8 cellular contexts compared by ENCODE assay signal in the genomic region with DNA sequence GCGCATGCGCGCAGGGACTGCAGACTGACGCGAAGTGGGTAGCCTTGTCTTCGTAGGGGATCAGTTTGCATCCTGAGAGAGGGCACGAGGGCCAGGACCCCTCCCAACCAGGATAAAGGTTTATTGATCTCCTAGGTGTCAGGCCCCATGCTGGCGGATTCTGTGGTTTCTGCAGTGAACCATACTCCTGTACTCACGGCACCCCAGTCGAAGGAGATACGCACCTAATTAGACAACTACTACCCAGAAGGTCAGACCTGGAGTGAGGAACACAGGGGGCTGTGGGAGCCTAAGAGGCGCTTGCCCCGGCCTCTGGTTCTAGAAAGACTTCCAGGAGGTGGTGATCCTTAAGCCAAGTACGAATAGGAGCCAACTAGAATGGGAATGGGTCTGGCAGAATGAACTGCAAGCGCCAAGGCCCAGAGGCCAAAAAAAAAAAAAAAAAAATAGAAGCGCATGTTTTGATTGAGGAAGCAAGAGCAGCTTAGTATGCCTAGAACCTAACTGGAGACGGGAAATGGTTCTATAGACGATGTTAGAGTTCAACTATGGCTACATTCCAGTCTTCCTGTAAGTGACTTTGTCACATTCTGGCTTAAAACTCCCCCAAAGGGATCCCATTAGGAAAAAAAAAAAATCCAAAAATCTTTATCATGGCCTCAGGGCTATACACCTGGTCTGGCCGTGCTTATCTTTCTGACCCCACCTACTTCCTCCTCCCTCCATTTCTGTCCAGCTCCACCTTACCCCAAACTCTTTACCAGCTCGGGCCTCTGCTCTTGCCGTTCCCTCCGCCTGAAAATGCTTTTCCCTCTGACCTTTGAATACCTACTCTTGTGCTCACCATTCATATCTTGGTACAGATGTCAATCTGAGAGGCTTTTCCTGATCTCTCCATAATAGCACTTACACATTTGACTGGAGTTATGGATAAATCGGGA. TPM values are rescaled to one million over a fixed set of nuclear protein-coding genes. Genes with fewer than 3 reads are reported as not detected.
DNase-seq lines count a peak whose midpoint lies in the region; ATAC-seq and TF ChIP-seq lines count a peak whose summit lies in the region.

No MANE protein-coding gene starts in this region.

- peak overlapping the region; percentile 94 for H3K4me3 Mint-ChIP-seq in glutamatergic neuron (ENCODE audit: unreplicated experiment)

- H2BK120ac ChIP-seq in IMR-90 (ENCODE audit: low read depth, low read length): no peak overlapping the region

- no peaks in the 10 kb centered on the region for H4K20me1 ChIP-seq in IMR-90 (ENCODE audit: insufficient read depth, low read length)

- peak overlapping the region; percentile 81 for H4K5ac ChIP-seq in IMR-90 (ENCODE audit: low read depth, low read length)

- peak overlapping the region; percentile 99 for H4K8ac ChIP-seq in IMR-90 (ENCODE audit: low read depth in 2 of 2, low read length in 2 of 2)

- H3K4me2 ChIP-seq in IMR-90 (ENCODE audit: low read depth, low read length): peak overlapping the region; percentile 97

- H2BK15ac ChIP-seq in IMR-90 (ENCODE audit: low read depth, low read length): no peak overlapping the region

- peak overlapping the region; percentile 61 for H3K9ac ChIP-seq in IMR-90 (ENCODE audit: low read depth, low read length)

- H3K27me3 ChIP-seq in IMR-90 (ENCODE audit: control insufficient read depth, insufficient read depth, low read length) (no peaks in the 10 kb centered on the region), spleen (replicated peaks in 1 of 7) (no peaks in the 10 kb centered on the region)

- no peak overlapping the region; the same call in 1 of the 2 replicates for H3K23ac ChIP-seq in IMR-90 (ENCODE audit: low read depth, low read length)

- H3K56ac ChIP-seq in IMR-90 (ENCODE audit: extremely low read depth, insufficient read depth, low read length): peak overlapping the region; percentile 29; the same call in 1 of the 2 replicates

- H3K14ac ChIP-seq in IMR-90 (replicated peaks; ENCODE audit: low read depth, low read length): peak overlapping the region; percentile 81

- H2AK5ac ChIP-seq in IMR-90 (ENCODE audit: low read depth, low read length): peak overlapping the region; percentile 18; the same call in 1 of the 2 replicates

- TF ChIP-seq CTCF in IMR-90 (conservative IDR thresholded peaks at IDR 0.05; ENCODE audit: low read depth, low read length) (no peak), glutamatergic neuron (IDR thresholded peaks at IDR 0.05; ENCODE audit: partially characterized antibody, unreplicated experiment) (no peak), spleen (IDR thresholded peaks at IDR 0.05 in 8 of 11, conservative IDR thresholded peaks at IDR 0.05 in 3 of 11) (no peak)

- H3K79me1 ChIP-seq in IMR-90 (ENCODE audit: low read depth in 1 of 2, low read length in 2 of 2): peaks cover 32 to 48% of the 10 kb centered on the region in 2 experiments

- H3K36me3 Mint-ChIP-seq in glutamatergic neuron (ENCODE audit: unreplicated experiment): peaks cover 8% of the 10 kb centered on the region

- ATAC-seq in IMR-90 (ENCODE audit: low read depth) (no peak), HG03025 (IDR thresholded peaks at IDR 0.05; ENCODE audit: low FRiP score, unreplicated experiment) (no peak)

- H3K18ac ChIP-seq in IMR-90 (ENCODE audit: low read depth, low read length): no peak overlapping the region

- H3K36me3 ChIP-seq in IMR-90 (ENCODE audit: control insufficient read depth, insufficient read depth, low read length) (no peaks in the 10 kb centered on the region), spleen (no peaks in the 10 kb centered on the region)

- CTCF ChIA-PET in IMR-90 (lab: Yijun Ruan, JAX): no interaction called here

- no peak for DNase-seq in IMR-90
- peak; percentile 84 for DNase-seq in activated T-cell treated with anti-CD3 and anti-CD28 coated beads, Interleukin-2, amount 50 U/mL, for 1 hour
- peak; percentile 95 for DNase-seq in glutamatergic neuron
- DNase-seq in spleen: no peak
- DNase-seq in NCI-H774 (lab: John Stamatoyannopoulos, UW): no peak
- DNase-seq in pons (ENCODE audit: low spot score): no peak
- DNase-seq in HuH-7.5 (ENCODE audit: low spot score): no peak

- H3K9me3 ChIP-seq in IMR-90 (ENCODE audit: control insufficient read depth, insufficient read depth, low read length) (no peaks in the 10 kb centered on the region), spleen (no peaks in the 10 kb centered on the region)

- no peak for TF ChIP-seq RAD21 in IMR-90 (IDR thresholded peaks at IDR 0.05; ENCODE audit: low read length)

- POLR2A ChIA-PET in IMR-90 (lab: Charles Lee; ENCODE audit: unreplicated experiment): no interaction called here

- H3K9me1 ChIP-seq in IMR-90 (ENCODE audit: insufficient read depth, low read length): peaks cover 7% of the 10 kb centered on the region

- intact Hi-C loops in IMR-90 (cut with micrococcal nuclease): no loop called here
- intact Hi-C loops in spleen (cut with DNase I; ENCODE audit: low total_unique reads): no loop called here

- peak overlapping the region; percentile 77 for H2AK9ac ChIP-seq in IMR-90 (replicated peaks; ENCODE audit: low read depth, low read length, poor library complexity)

- H3K4me3 ChIP-seq in IMR-90 (ENCODE audit: insufficient read depth, low read depth, low read length): peak overlapping the region; percentile 66
- H3K4me3 ChIP-seq in spleen: peak overlapping the region; percentile 56 to 93 (median 78)

- peaks cover 7% of the 10 kb centered on the region for H3K4me1 Mint-ChIP-seq in glutamatergic neuron (ENCODE audit: low read depth, unreplicated experiment)

- H2AFZ ChIP-seq in IMR-90 (replicated peaks; ENCODE audit: low read length, poor library complexity): peak overlapping the region; percentile 99

- TF ChIP-seq POLR2A in IMR-90 (IDR thresholded peaks at IDR 0.05; ENCODE audit: low read depth, low read length) (no peak), spleen (IDR thresholded peaks at IDR 0.05) (no peak)

- WGBS in IMR-90 (ENCODE audit: extremely low coverage in 2 of 2, insufficient read length in 1 of 2), 2 experiments: 16% methylated on average over 7 of the region's 23 CpGs; no CpG with 5 or more reads in 1 of the 2 experiments
- 42 to 60% (median 48%) methylated on average over 20 to 23 of the region's 23 CpGs for WGBS in spleen, 5 donors

- H3K27me3 Mint-ChIP-seq in glutamatergic neuron (ENCODE audit: unreplicated experiment): peaks cover 13% of the 10 kb centered on the region

- peak overlapping the region; percentile 77 for H3K27ac ChIP-seq in IMR-90 (ENCODE audit: insufficient read depth, low read length)
- peak overlapping the region; percentile 80 to 96 (median 94) for H3K27ac ChIP-seq in spleen

- H2BK20ac ChIP-seq in IMR-90 (ENCODE audit: low read depth, low read length): no peak overlapping the region

- H3K9me3 Mint-ChIP-seq in glutamatergic neuron (ENCODE audit: unreplicated experiment): peaks cover 14% of the 10 kb centered on the region

- H3K4me1 ChIP-seq in IMR-90 (ENCODE audit: control insufficient read depth, insufficient read depth, low read length) (peaks cover 6% of the 10 kb centered on the region), spleen (peaks cover 4 to 60% (median 25%) of the 10 kb centered on the region in 6 donors)

- peak overlapping the region; percentile 10 for H2BK5ac ChIP-seq in IMR-90 (ENCODE audit: low read depth, low read length, poor library complexity, severe bottlenecking)

- in situ Hi-C loops in IMR-90 (cut with MboI; ENCODE audit: low sequenced_read_pairs): no loop called here

- dilution Hi-C loops in IMR-90 (cut with HindIII; ENCODE audit: low sequenced_read_pairs, unreplicated experiment): no loop called here

- H3K27ac Mint-ChIP-seq in glutamatergic neuron (ENCODE audit: unreplicated experiment): peak overlapping the region; percentile 99

- H4K91ac ChIP-seq in IMR-90 (ENCODE audit: insufficient read depth, low read depth, low read length): peak overlapping the region; percentile 49; the same call in 1 of the 2 replicates

- H3K4ac ChIP-seq in IMR-90 (ENCODE audit: low read depth, low read length): peak overlapping the region; percentile 60

- no TSS peak for BruUV-seq in IMR-90 (replicated peaks; lab: Mats Ljungman, UMichigan)

TF ChIP-seq in IMR-90, 13 proteins besides CTCF, POLR2A, EP300 and RAD21 (continues in another document):
- TF ChIP-seq RFX5 (IDR thresholded peaks at IDR 0.05; ENCODE audit: low read depth, low read length): no peak

RNA-seq across cellular contexts. Expression of gene ZNF428, which starts 0.9 kb away (rescaled TPM):
- total RNA-seq in IMR-90 (2012; rRNA removed): 9.9 and 10.3 TPM in 2 replicates
- 32.3 and 45.4 TPM in 2 replicates for polyA plus RNA-seq in IMR-90 (2012; rRNA removed)
- 49.1 and 54.4 TPM in 2 replicates for polyA plus RNA-seq in IMR-90 (2012; cell fraction: cytosol; rRNA removed)
- 16.4 and 17.3 TPM in 2 replicates for polyA plus RNA-seq in IMR-90 (2012; cell fraction: nucleus; rRNA removed; ENCODE audit: low replicate concordance)
- 139 TPM for total RNA-seq in glutamatergic neuron (ENCODE audit: unreplicated experiment)
- total RNA-seq in spleen: 10 to 100 TPM; 19.9 to 29.4 (median 26.2) TPM
- 10 to 100 TPM; 36.0 to 54.7 (median 51.9) TPM for polyA plus RNA-seq in spleen

RNA-seq across cellular contexts. Expression of gene SRRM5, which starts 8.4 kb away (rescaled TPM):
- total RNA-seq in IMR-90 (2012; rRNA removed) (not detected in 2 replicates), glutamatergic neuron (ENCODE audit: unreplicated experiment) (0.51 TPM), spleen (under 1 TPM; 0.32 to 0.94 (median 0.40) TPM)
- polyA plus RNA-seq in IMR-90 (2012; rRNA removed) (0.10 TPM in 2 replicates), spleen (under 1 TPM; 0.26 to 0.54 (median 0.52) TPM)
- polyA plus RNA-seq in IMR-90 (2012; cell fraction: cytosol; rRNA removed): 0.02 TPM in 1 of 2 replicates, not detected in the other
- polyA plus RNA-seq in IMR-90 (2012; cell fraction: nucleus; rRNA removed; ENCODE audit: low replicate concordance): 0.47 and 1.0 TPM in 2 replicates

RNA-seq across cellular contexts. Expression of gene CADM4, which starts 19.3 kb away (rescaled TPM):
- total RNA-seq in IMR-90 (2012; rRNA removed): 1.7 and 2.0 TPM in 2 replicates
- polyA plus RNA-seq in IMR-90 (2012; rRNA removed): 4.0 and 4.9 TPM in 2 replicates
- polyA plus RNA-seq in IMR-90 (2012; cell fraction: cytosol; rRNA removed): 4.3 and 7.1 TPM in 2 replicates
- polyA plus RNA-seq in IMR-90 (2012; cell fraction: nucleus; rRNA removed; ENCODE audit: low replicate concordance): 2.1 and 2.2 TPM in 2 replicates
- total RNA-seq in glutamatergic neuron (ENCODE audit: unreplicated experiment): 52.4 TPM
- total RNA-seq in spleen: 1 to 10 TPM; 1.8 to 3.5 (median 2.0) TPM
- 1 to 10 TPM in 2 of 3 donors, under 1 TPM in 1; 0.89 to 4.7 (median 2.2) TPM for polyA plus RNA-seq in spleen

RNA-seq across cellular contexts. Expression of gene ZNF576, which starts 23.9 kb away (rescaled TPM):
- total RNA-seq in IMR-90 (2012; rRNA removed) (8.6 and 13.8 TPM in 2 replicates), glutamatergic neuron (ENCODE audit: unreplicated experiment) (15.0 TPM), spleen (10 to 100 TPM in 5 of 7 donors, 1 to 10 TPM in 2; 8.1 to 12.9 (median 11.5) TPM)
- polyA plus RNA-seq in IMR-90 (2012; rRNA removed) (19.5 and 24.9 TPM in 2 replicates), spleen (10 to 100 TPM in 1 of 3 donors, 1 to 10 TPM in 2; 6.9 to 14.7 (median 9.8) TPM)
- 15.5 and 19.7 TPM in 2 replicates for polyA plus RNA-seq in IMR-90 (2012; cell fraction: cytosol; rRNA removed)
- 8.5 and 11.8 TPM in 2 replicates for polyA plus RNA-seq in IMR-90 (2012; cell fraction: nucleus; rRNA removed; ENCODE audit: low replicate concordance)

RNA-seq across cellular contexts. Expression of gene IRGQ, which starts 24.4 kb away (rescaled TPM):
- total RNA-seq in IMR-90 (2012; rRNA removed) (9.0 and 10.8 TPM in 2 replicates), glutamatergic neuron (ENCODE audit: unreplicated experiment) (184 TPM), spleen (10 to 100 TPM; 16.5 to 25.9 (median 20.9) TPM)
- polyA plus RNA-seq in IMR-90 (2012; rRNA removed) (6.8 and 9.9 TPM in 2 replicates), spleen (1 to 10 TPM; 3.1 to 3.9 (median 3.8) TPM)
- 4.8 and 5.9 TPM in 2 replicates for polyA plus RNA-seq in IMR-90 (2012; cell fraction: cytosol; rRNA removed)
- polyA plus RNA-seq in IMR-90 (2012; cell fraction: nucleus; rRNA removed; ENCODE audit: low replicate concordance): 24.0 and 30.1 TPM in 2 replicates

Comparison
In these comparisons a context has a peak if more than half of its experiments do, and no peak if none do; other contexts are left out.
1. DNase-seq: peak in activated T-cell treated with anti-CD3 and anti-CD28 coated beads, Interleukin-2, amount 50 U/mL, for 1 hour (single experiment) and glutamatergic neuron (single experiment); none in IMR-90 (single experiment), spleen (single experiment), NCI-H774 (single experiment), pons (single experiment) and HuH-7.5 (single experiment).
2. RNA of gene CADM4, which starts 19.3 kb away (total RNA-seq): 52.4 TPM in glutamatergic neuron (single experiment); 1.8 to 3.5 TPM in spleen and 1.7 to 2.0 TPM in IMR-90; every median in the first group is over 10 times any median in the second.